In genomic region chr21:16588433-16588860, GRCh38 we compare ENCODE assay signal across 8 cellular contexts.
DNase-seq lines count a peak whose midpoint lies in the region; ATAC-seq and TF ChIP-seq lines count a peak whose summit lies in the region.

No MANE protein-coding gene starts in this region.

- no peak overlapping the region for H3K4me3 Mint-ChIP-seq in CD4-positive, alpha-beta memory T cell

- no peaks in the 10 kb centered on the region for H3K36me3 Mint-ChIP-seq in CD4-positive, alpha-beta memory T cell

- no peaks in the 10 kb centered on the region for H3K79me2 ChIP-seq in mammary epithelial cell (ENCODE audit: insufficient read depth, low read length)

- H3K4me1 ChIP-seq in mammary epithelial cell (ENCODE audit: insufficient read depth, low read length): peaks cover 23% of the 10 kb centered on the region
- H3K4me1 ChIP-seq in iPS-20b (ENCODE audit: insufficient read depth, low read length): peaks cover 6% of the 10 kb centered on the region; the same call in 1 of the 2 replicates
- peaks cover 4 to 9% (median 6%) of the 10 kb centered on the region in 3 donors for H3K4me1 ChIP-seq in skeletal muscle tissue (ENCODE audit: control insufficient read depth in 3 of 3, insufficient read depth in 3 of 3, low read length in 3 of 3)
- H3K4me1 ChIP-seq in CD4-positive, alpha-beta memory T cell (ENCODE audit: insufficient read depth, low read length): no peaks in the 10 kb centered on the region

- peak overlapping the region; percentile 90 for H2AFZ ChIP-seq in mammary epithelial cell (ENCODE audit: low read depth, low read length)

- no TSS peak for BruUV-seq in mammary epithelial cell (replicated peaks; lab: Mats Ljungman, UMichigan)

- dilution Hi-C loops in mammary epithelial cell (cut with HindIII; ENCODE audit: low sequenced_read_pairs): no loop called here

- H3K36me3 ChIP-seq in mammary epithelial cell (ENCODE audit: insufficient read depth, low read length): no peaks in the 10 kb centered on the region
- no peaks in the 10 kb centered on the region for H3K36me3 ChIP-seq in iPS-20b (ENCODE audit: insufficient read depth, low read depth, low read length)
- no peaks in the 10 kb centered on the region for H3K36me3 ChIP-seq in skeletal muscle tissue (ENCODE audit: control insufficient read depth in 3 of 3, insufficient read depth in 3 of 3, low read length in 3 of 3)
- H3K36me3 ChIP-seq in CD4-positive, alpha-beta memory T cell (ENCODE audit: insufficient read depth, low read length): no peaks in the 10 kb centered on the region

- in situ Hi-C loops in ACHN (cut with HindIII; ENCODE audit: low pct_ligation_motif_present, low pct_unique_long_range_greater_than_20kb, low sequenced_read_pairs): no loop called here
- in situ Hi-C loops in mammary epithelial cell (cut with MboI; ENCODE audit: low sequenced_read_pairs in 2 of 2): loop anchor here in 1 of 2 donors (5.0 kb wide), 1 partner anchor 51 kb away; no protein-coding TSS in a partner anchor

- no peak for ATAC-seq in HG03139 (IDR thresholded peaks at IDR 0.05; ENCODE audit: unreplicated experiment)

- no peak for TF ChIP-seq CTCF in mammary epithelial cell (conservative IDR thresholded peaks at IDR 0.05 in 1 of 2, IDR thresholded peaks at IDR 0.05 in 1 of 2; ENCODE audit: extremely low read depth in 1 of 2, insufficient read depth in 1 of 2, low read depth in 1 of 2, low read length in 2 of 2)

- H3K9me3 ChIP-seq in mammary epithelial cell (replicated peaks; ENCODE audit: insufficient read depth, low read length) (no peaks in the 10 kb centered on the region), iPS-20b (ENCODE audit: insufficient read depth, low read depth, low read length) (no peaks in the 10 kb centered on the region), skeletal muscle tissue (ENCODE audit: control insufficient read depth in 3 of 3, low read length in 3 of 3) (no peaks in the 10 kb centered on the region)
- H3K9me3 ChIP-seq in CD4-positive, alpha-beta memory T cell (ENCODE audit: control insufficient read depth in 1 of 2, low read length in 2 of 2): no peaks in the 10 kb centered on the region

- H3K27ac ChIP-seq in mammary epithelial cell (ENCODE audit: insufficient read depth, low read depth, low read length): peak overlapping the region; percentile 91
- no peak overlapping the region for H3K27ac ChIP-seq in iPS-20b (ENCODE audit: low read length)
- peak overlapping the region; percentile 78 for H3K27ac ChIP-seq in skeletal muscle tissue (ENCODE audit: low read depth, low read length)
- no peak overlapping the region for H3K27ac ChIP-seq in CD4-positive, alpha-beta memory T cell (ENCODE audit: low read depth, low read length)

- H3K4me1 Mint-ChIP-seq in CD4-positive, alpha-beta memory T cell: no peaks in the 10 kb centered on the region

- no peaks in the 10 kb centered on the region for H4K20me1 ChIP-seq in mammary epithelial cell (ENCODE audit: insufficient read depth, low read length)

- no peak overlapping the region for H3K27ac Mint-ChIP-seq in CD4-positive, alpha-beta memory T cell

- peak overlapping the region; percentile 89 for H3K9ac ChIP-seq in mammary epithelial cell (ENCODE audit: insufficient read depth, low read length)
- H3K9ac ChIP-seq in iPS-20b (ENCODE audit: low read depth, low read length): no peak overlapping the region
- H3K9ac ChIP-seq in skeletal muscle tissue (ENCODE audit: low read depth in 1 of 3, low read length in 3 of 3): peak overlapping the region in 2 of 3 donors; percentile 51 to 61

- intact Hi-C loops in mammary epithelial cell (cut with micrococcal nuclease): loop anchor here (1.0 kb wide), 1 partner anchor 51 kb away; no protein-coding TSS in a partner anchor
- intact Hi-C loops in CD4-positive, alpha-beta memory T cell (cut with micrococcal nuclease): no loop called here

- H3K27me3 Mint-ChIP-seq in CD4-positive, alpha-beta memory T cell: no peaks in the 10 kb centered on the region

- 0% methylated on average over 5 of the region's 18 CpGs for WGBS in mammary epithelial cell (ENCODE audit: low coverage, missing lambda C conversion rate)

- CTCF ChIA-PET in mammary epithelial cell (lab: Charles Lee; ENCODE audit: low non-redundant PET): no interaction called here
- CTCF ChIA-PET in CD4-positive, alpha-beta memory T cell (lab: Charles Lee; ENCODE audit: partially characterized antibody): no interaction called here

- DNase-seq in ACHN (peak; percentile 94), NCI-H1105 treated with DMSO at 0.1 percent for 48 hours (lab: John Stamatoyannopoulos, UW) (peak; percentile 67), mammary epithelial cell (peak; percentile 85)
- no peak for DNase-seq in CD4-positive, alpha-beta memory T cell
- no peak for DNase-seq in activated CD4-positive, alpha-beta T cell treated with anti-CD3 and anti-CD28 coated beads, Interleukin-2, amount 50 U/mL, for 1 hour

- POLR2A ChIA-PET in CD4-positive, alpha-beta memory T cell (lab: Charles Lee; ENCODE audit: partially characterized antibody): no interaction called here

- H3K4me3 ChIP-seq in mammary epithelial cell (replicated peaks in 1 of 3; ENCODE audit: insufficient read depth in 1 of 3, low read depth in 2 of 3, low read length in 3 of 3) (peak overlapping the region; percentile 44 to 49 (median 48)), iPS-20b (ENCODE audit: low read length) (peak overlapping the region; percentile 73), skeletal muscle tissue (ENCODE audit: low read length in 3 of 3) (peak overlapping the region; percentile 56 to 66 (median 64))
- H3K4me3 ChIP-seq in CD4-positive, alpha-beta memory T cell (ENCODE audit: low read length in 2 of 2): no peak overlapping the region

- H3K27me3 ChIP-seq in mammary epithelial cell (ENCODE audit: insufficient read depth, low read length) (no peaks in the 10 kb centered on the region), iPS-20b (ENCODE audit: insufficient read depth, low read length) (no peaks in the 10 kb centered on the region), skeletal muscle tissue (ENCODE audit: control insufficient read depth in 3 of 3, insufficient read depth in 3 of 3, low read length in 3 of 3) (no peaks in the 10 kb centered on the region)
- H3K27me3 ChIP-seq in CD4-positive, alpha-beta memory T cell (ENCODE audit: insufficient read depth, low read length): no peaks in the 10 kb centered on the region

- peaks cover 0 to 10% (median 0%) of the 10 kb centered on the region in 8 donors for H3K9me3 Mint-ChIP-seq in CD4-positive, alpha-beta memory T cell

- H3K4me2 ChIP-seq in mammary epithelial cell (ENCODE audit: insufficient read depth, low read depth, low read length): peak overlapping the region; percentile 77

Comparison
In these comparisons a context has a peak if more than half of its experiments do, and no peak if none do; other contexts are left out.
1. DNase-seq: peak in ACHN (single experiment), NCI-H1105 treated with DMSO at 0.1 percent for 48 hours (single experiment) and mammary epithelial cell (single experiment); none in CD4-positive, alpha-beta memory T cell (0 of 5) and activated CD4-positive, alpha-beta T cell treated with anti-CD3 and anti-CD28 coated beads, Interleukin-2, amount 50 U/mL, for 1 hour (single experiment).
2. H3K27ac ChIP-seq: peak in mammary epithelial cell (single experiment) and skeletal muscle tissue (single experiment); none in iPS-20b (single experiment) and CD4-positive, alpha-beta memory T cell (single experiment).
3. H3K4me3 ChIP-seq: peak in mammary epithelial cell (3 of 3), iPS-20b (single experiment) and skeletal muscle tissue (3 of 3); none in CD4-positive, alpha-beta memory T cell (0 of 2).